8 cellular contexts compared by ENCODE assay signal in genomic region chr6:158655569-158656450, GRCh38. TPM values are rescaled to one million over a fixed set of nuclear protein-coding genes. Genes with fewer than 3 reads are reported as not detected.
A peak's percentile ranks its signal among the peaks of the same experiment; 100 is the strongest.
DNase-seq lines count a peak whose midpoint lies in the region; ATAC-seq and TF ChIP-seq lines count a peak whose summit lies in the region.

No MANE protein-coding gene starts in this region.

- H3K36me3 Mint-ChIP-seq in T-helper 2 cell treated with Interferon-gamma antibody and Interleukin-4, amounts not matched to agents 5 μg/mL and 100 μg/mL, for 36 hours (ENCODE audit: low read depth), result peaks cover 55% of the 10 kb centered on the region
- peaks cover 100% of the 10 kb centered on the region for H3K36me3 Mint-ChIP-seq in stimulated activated effector memory CD8-positive, alpha-beta T cell treated with anti-CD3 and anti-CD28 coated beads, Interleukin-12 subunit alpha, Interleukin-12 subunit beta, amount 100 ng/mL, for 72 hours

- H3K4me3 Mint-ChIP-seq in T-helper 2 cell treated with Interferon-gamma antibody and Interleukin-4, amounts not matched to agents 5 μg/mL and 100 μg/mL, for 36 hours, result peak overlapping the region; percentile 81
- peak overlapping the region; percentile 79 for H3K4me3 Mint-ChIP-seq in stimulated activated effector memory CD8-positive, alpha-beta T cell treated with anti-CD3 and anti-CD28 coated beads, Interleukin-12 subunit alpha, Interleukin-12 subunit beta, amount 100 ng/mL, for 72 hours

- no peaks in the 10 kb centered on the region for H3K36me3 ChIP-seq in esophagus squamous epithelium

- DNase-seq in T-helper 2 cell treated with Interferon-gamma antibody and Interleukin-4, amounts not matched to agents 5 μg/mL and 100 μg/mL, for 36 hours (ENCODE audit: low spot score), result no peak
- no peak for DNase-seq in T-helper 2 cell
- DNase-seq in esophagus squamous epithelium (lab: John Stamatoyannopoulos, UW), result no peak
- DNase-seq in stimulated activated effector memory CD8-positive, alpha-beta T cell treated with anti-CD3 and anti-CD28 coated beads, Interleukin-12 subunit alpha, Interleukin-12 subunit beta, amount 100 ng/mL, for 72 hours (ENCODE audit: low spot score in 2 of 2), result peak in 1 of 2 donors; percentile 48
- no peak for DNase-seq in D341Med (ENCODE audit: low spot score)
- no peak for DNase-seq in HCEC 1CT
- no peak for DNase-seq in SW480 (ENCODE audit: low spot score)

- no peak for TF ChIP-seq POLR2A in esophagus squamous epithelium (IDR thresholded peaks at IDR 0.05)

- no peak for ATAC-seq in stimulated activated effector memory CD8-positive, alpha-beta T cell treated with anti-CD3 and anti-CD28 coated beads, Interleukin-12 subunit alpha, Interleukin-12 subunit beta, amount 100 ng/mL, for 72 hours

- no peak for TF ChIP-seq CTCF in esophagus squamous epithelium (IDR thresholded peaks at IDR 0.05)

- H3K9me3 Mint-ChIP-seq in T-helper 2 cell treated with Interferon-gamma antibody and Interleukin-4, amounts not matched to agents 5 μg/mL and 100 μg/mL, for 36 hours, result no peaks in the 10 kb centered on the region
- no peaks in the 10 kb centered on the region for H3K9me3 Mint-ChIP-seq in stimulated activated effector memory CD8-positive, alpha-beta T cell treated with anti-CD3 and anti-CD28 coated beads, Interleukin-12 subunit alpha, Interleukin-12 subunit beta, amount 100 ng/mL, for 72 hours

- H3K4me3 ChIP-seq in esophagus squamous epithelium, result no peak overlapping the region

- H3K27me3 Mint-ChIP-seq in T-helper 2 cell treated with Interferon-gamma antibody and Interleukin-4, amounts not matched to agents 5 μg/mL and 100 μg/mL, for 36 hours (ENCODE audit: low read depth), result no peaks in the 10 kb centered on the region

- H3K27ac Mint-ChIP-seq in T-helper 2 cell treated with Interferon-gamma antibody and Interleukin-4, amounts not matched to agents 5 μg/mL and 100 μg/mL, for 36 hours, result peak overlapping the region; percentile 98
- H3K27ac Mint-ChIP-seq in stimulated activated effector memory CD8-positive, alpha-beta T cell treated with anti-CD3 and anti-CD28 coated beads, Interleukin-12 subunit alpha, Interleukin-12 subunit beta, amount 100 ng/mL, for 72 hours, result peak overlapping the region; percentile 99

- H3K27me3 ChIP-seq in esophagus squamous epithelium, result no peaks in the 10 kb centered on the region

- H3K4me1 ChIP-seq in esophagus squamous epithelium, result peaks cover 10 to 34% (median 11%) of the 10 kb centered on the region in 3 donors

- peak overlapping the region in 3 of 4 donors; percentile 40 to 79 (median 76) for H3K27ac ChIP-seq in esophagus squamous epithelium

- WGBS in esophagus squamous epithelium, 2 donors, result 84 to 90% methylated on average over 14 to 17 of the region's 22 CpGs

- H3K9me3 ChIP-seq in esophagus squamous epithelium, result no peaks in the 10 kb centered on the region

- intact Hi-C loops in esophagus squamous epithelium (cut with DNase I), result loop anchor here (5.0 kb wide), 1 partner anchor 36 kb away; no protein-coding TSS in a partner anchor

- H3K4me1 Mint-ChIP-seq in T-helper 2 cell treated with Interferon-gamma antibody and Interleukin-4, amounts not matched to agents 5 μg/mL and 100 μg/mL, for 36 hours (ENCODE audit: low read depth), result peaks cover 65% of the 10 kb centered on the region
- H3K4me1 Mint-ChIP-seq in stimulated activated effector memory CD8-positive, alpha-beta T cell treated with anti-CD3 and anti-CD28 coated beads, Interleukin-12 subunit alpha, Interleukin-12 subunit beta, amount 100 ng/mL, for 72 hours, result peaks cover 71% of the 10 kb centered on the region

TF ChIP-seq in PFSK-1, 5 proteins besides CTCF, POLR2A, EP300 and RAD21:
- TF ChIP-seq REST (IDR thresholded peaks at IDR 0.05; ENCODE audit: insufficient read depth in 1 of 2, low read depth in 2 of 2, low read length in 2 of 2) (no peak), FOXP2 (optimal IDR thresholded peaks at IDR 0.05; ENCODE audit: borderline replicate concordance, extremely low read depth, extremely low read length, insufficient read depth) (peak; percentile 29)

RNA-seq across cellular contexts. Expression of gene SYTL3, which starts 6.0 kb away (rescaled TPM):
- polyA plus RNA-seq in PFSK-1 (2012; ENCODE audit: insufficient read length, low read depth), result 5.1 TPM
- 1 to 10 TPM; 1.6 to 8.0 (median 3.0) TPM for total RNA-seq in esophagus squamous epithelium

RNA-seq across cellular contexts. Expression of gene DYNLT1, which starts 11.3 kb away (rescaled TPM):
- polyA plus RNA-seq in PFSK-1 (2012; ENCODE audit: insufficient read length, low read depth), result 93.2 TPM
- total RNA-seq in esophagus squamous epithelium, result 100 to 1,000 TPM in 1 of 4 donors, 10 to 100 TPM in 3; 78.7 to 107 (median 87.4) TPM
